In the genomic region with DNA sequence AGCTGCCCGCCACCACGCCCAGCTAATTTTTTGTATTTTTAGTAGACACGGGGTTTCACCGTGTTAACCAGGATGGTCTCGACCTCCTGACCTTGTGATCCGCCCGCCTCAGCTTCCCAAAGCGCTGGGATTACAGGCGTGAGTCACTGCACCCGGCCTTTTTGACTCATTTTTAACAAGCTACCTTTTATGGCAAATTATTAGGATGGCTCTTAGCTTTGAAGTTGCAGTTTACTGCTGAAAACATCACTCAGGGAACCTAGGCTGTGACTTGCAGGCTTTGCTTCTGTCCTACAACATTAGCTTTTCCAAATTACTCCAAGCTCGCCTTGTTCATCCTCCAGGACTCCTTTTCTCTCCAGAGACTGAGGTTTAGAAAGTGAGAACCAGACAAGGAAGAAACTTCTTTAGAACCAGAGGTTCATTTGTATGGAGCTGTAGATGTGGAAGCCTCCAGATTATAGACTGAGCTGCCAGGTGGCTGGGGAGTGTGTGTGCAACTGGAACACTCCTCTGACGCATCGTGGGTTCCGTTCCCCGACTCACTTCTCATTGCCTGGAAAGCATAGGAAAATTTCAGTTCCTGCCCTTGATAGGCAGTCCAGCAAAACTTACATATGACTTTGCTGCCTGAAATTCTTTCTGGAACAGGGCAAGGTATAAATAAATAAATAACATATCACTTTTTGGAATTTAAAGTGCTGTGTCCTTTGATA, we compare ENCODE assay signal across 26 cellular contexts. TPM values are rescaled to one million over a fixed set of nuclear protein-coding genes. Genes with fewer than 3 reads are reported as not detected.
DNase-seq lines count a peak whose midpoint lies in the region; FAIRE-seq and TF ChIP-seq lines count a peak whose summit lies in the region.
"Had no signal": no experiment of that assay in that cellular context is flagged by ENCODE, and none has a peak within 500 bp of the region (broad histone marks: within the 10 kb centered on the region; RNA-seq: fewer than 3 reads in every experiment).

No MANE protein-coding gene starts in this region.

- H3K4me2 ChIP-seq in GM23248 (ENCODE audit: unreplicated experiment) = no peak overlapping the region
- no peak overlapping the region for H3K4me2 ChIP-seq in fibroblast of lung (ENCODE audit: extremely low read depth, insufficient read depth, low read length)

- H3F3A ChIP-seq in GM23248 (ENCODE audit: insufficient read depth) = 0 out of 2 replicates have a peak, but pooled peaks cover 3% of the 10 kb centered on the region

- TF ChIP-seq POLR2A in prostate gland (IDR thresholded peaks at IDR 0.05) = no peak

- H3K4me1 ChIP-seq in ACC112 (ENCODE audit: control insufficient read depth, insufficient read depth, low read length, unreplicated experiment) (peaks cover 5% of the 10 kb centered on the region), GM23248 (ENCODE audit: insufficient read depth) (peaks cover 1% of the 10 kb centered on the region), fibroblast of lung (ENCODE audit: control insufficient read depth, extremely low read depth, insufficient read depth, low read length) (no peaks in the 10 kb centered on the region), prostate gland (replicated peaks) (no peaks in the 10 kb centered on the region), small intestine (ENCODE audit: control insufficient read depth in 2 of 2, insufficient read depth in 1 of 2, low read depth in 1 of 2, low read length in 1 of 2) (no peaks in the 10 kb centered on the region)
- H3K4me1 ChIP-seq: ascending aorta, right atrium auricular region had no signal

- H3K36me3 ChIP-seq in ACC112 (ENCODE audit: insufficient read depth, low read length) (peaks cover 12% of the 10 kb centered on the region), GM23248 (ENCODE audit: low read depth) (peaks cover 32% of the 10 kb centered on the region; the same call in 1 of the 2 replicates), fibroblast of lung (ENCODE audit: control insufficient read depth, insufficient read depth, low read length) (peaks cover 2% of the 10 kb centered on the region), prostate gland (peaks cover 2 to 5% of the 10 kb centered on the region in 2 donors), small intestine (ENCODE audit: control insufficient read depth in 2 of 2, insufficient read depth in 2 of 2, low read length in 2 of 2) (peaks cover 15 to 26% of the 10 kb centered on the region in 2 donors)
- H3K36me3 ChIP-seq: ovary had no signal

- DNase-seq in GM23248 (peak; percentile 20), RPMI7951 (ENCODE audit: low read depth) (peak; percentile 44), fibroblast of lung (ENCODE audit: low read depth in 2 of 2) (peak; percentile 9 to 64), NCI-H2171 (lab: John Stamatoyannopoulos, UW) (no peak), prostate gland (ENCODE audit: low spot score) (no peak), substantia nigra (lab: John Stamatoyannopoulos, UW) (no peak), small intestine (no peak)
- DNase-seq: activated CD4-positive, alpha-beta T cell treated with anti-CD3 and anti-CD28 coated beads for 36 hours; activated naive CD4-positive, alpha-beta T cell treated with anti-CD3 and anti-CD28 coated beads for 36 hours; activated T-cell treated with anti-CD3 and anti-CD28 coated beads, Interleukin-2, amount 50 U/mL, for 48 hours; endodermal cell; left cardiac atrium; natural killer cell; NCI-H1694; NCI-H69; ovary; SHP77; SW 1271 had no signal

- H2AFZ ChIP-seq in ACC112 (ENCODE audit: low read length, unreplicated experiment) (no peak overlapping the region), GM23248 (no peak overlapping the region), fibroblast of lung (ENCODE audit: low read length) (no peak overlapping the region)

- in situ Hi-C loops in GM23248 (cut with MboI) = no loop called here

- FAIRE-seq in small intestine (lab: Jason Lieb, UNC) = no peak
- FAIRE-seq: D721Med, G401.6, GM18507, H54 had no signal

- H3K4me3 ChIP-seq in ACC112 (ENCODE audit: low read depth, low read length) (no peak overlapping the region), GM23248 (no peak overlapping the region), fibroblast of lung (replicated peaks in 1 of 4; ENCODE audit: control extremely low read depth in 1 of 4, insufficient read depth in 1 of 4, low read depth in 3 of 4, low read length in 4 of 4) (no peak overlapping the region), prostate gland (no peak overlapping the region), small intestine (ENCODE audit: low read depth in 1 of 2, low read length in 2 of 2) (no peak overlapping the region)
- H3K4me3 ChIP-seq: ascending aorta, ovary, right atrium auricular region had no signal

- H3K9ac ChIP-seq in GM23248 (no peak overlapping the region), fibroblast of lung (ENCODE audit: insufficient read depth, low read length) (no peak overlapping the region)

- no peaks in the 10 kb centered on the region for H3K79me2 ChIP-seq in ACC112 (ENCODE audit: control insufficient read depth, insufficient read depth, low read length, unreplicated experiment)
- no peaks in the 10 kb centered on the region for H3K79me2 ChIP-seq in GM23248 (ENCODE audit: insufficient read depth)
- H3K79me2 ChIP-seq in fibroblast of lung (ENCODE audit: control insufficient read depth, insufficient read depth, low read length) = no peaks in the 10 kb centered on the region

- no peak for TF ChIP-seq CTCF in fibroblast of lung (conservative IDR thresholded peaks at IDR 0.05 in 1 of 2, IDR thresholded peaks at IDR 0.05 in 1 of 2; ENCODE audit: low read depth in 1 of 2, low read length in 2 of 2)
- TF ChIP-seq CTCF in prostate gland (IDR thresholded peaks at IDR 0.05) = no peak

- WGBS in GM23248 (ENCODE audit: low coverage in 1 of 2, low lambda C conversion rate in 2 of 2, missing lambda C conversion rate in 2 of 2), 2 experiments = 84 to 85% methylated on average over 15 of the region's 15 CpGs
- 75% methylated on average over 15 of the region's 15 CpGs for WGBS in prostate gland
- 91 to 93% (median 92%) methylated on average over 15 of the region's 15 CpGs for WGBS in small intestine, 3 donors

- H3K9me2 ChIP-seq in GM23248 (ENCODE audit: insufficient read depth) = no peaks in the 10 kb centered on the region

- H3K9me3 ChIP-seq in GM23248 (ENCODE audit: low read depth) (no peaks in the 10 kb centered on the region), fibroblast of lung (ENCODE audit: control insufficient read depth, insufficient read depth, low read depth, low read length) (no peaks in the 10 kb centered on the region), prostate gland (no peaks in the 10 kb centered on the region), small intestine (ENCODE audit: control insufficient read depth, low read depth) (no peaks in the 10 kb centered on the region)
- H3K9me3 ChIP-seq: ascending aorta, ovary, right atrium auricular region had no signal

- intact Hi-C loops in prostate gland (cut with DNase I) = no loop called here

- H3K27me3 ChIP-seq in ACC112 (ENCODE audit: insufficient read depth, low read length) (no peaks in the 10 kb centered on the region), GM23248 (replicated peaks; ENCODE audit: insufficient read depth) (no peaks in the 10 kb centered on the region), fibroblast of lung (ENCODE audit: control insufficient read depth, insufficient read depth, low read length) (no peaks in the 10 kb centered on the region), prostate gland (replicated peaks; ENCODE audit: insufficient read depth) (no peaks in the 10 kb centered on the region), small intestine (ENCODE audit: control insufficient read depth in 2 of 2, insufficient read depth in 2 of 2, low read length in 2 of 2) (no peaks in the 10 kb centered on the region)
- H3K27me3 ChIP-seq: ascending aorta, ovary, right atrium auricular region had no signal

- H4K20me1 ChIP-seq in GM23248 (ENCODE audit: insufficient read depth) = no peaks in the 10 kb centered on the region
- H4K20me1 ChIP-seq in fibroblast of lung (ENCODE audit: control insufficient read depth, extremely low read depth, insufficient read depth, low read length) = no peaks in the 10 kb centered on the region

- H3K27ac ChIP-seq in ACC112 (ENCODE audit: low read depth, low read length) = peak overlapping the region; percentile 28; the same call in 1 of the 2 replicates
- H3K27ac ChIP-seq in GM23248 = no peak overlapping the region
- no peak overlapping the region for H3K27ac ChIP-seq in fibroblast of lung (ENCODE audit: insufficient read depth, low read length)
- H3K27ac ChIP-seq in prostate gland = no peak overlapping the region
- no peak overlapping the region for H3K27ac ChIP-seq in substantia nigra (ENCODE audit: low read depth, low read length, poor library complexity, severe bottlenecking)
- H3K27ac ChIP-seq in small intestine (ENCODE audit: low read depth in 1 of 2, low read length in 1 of 2) = no peak overlapping the region
- H3K27ac ChIP-seq: ascending aorta, C4-2B, ovary, right atrium auricular region had no signal

RNA-seq across cellular contexts. Expression of a gene that starts 23.8 kb away (rescaled TPM):
- total RNA-seq in GM23248 (2014; rRNA removed; shearing (Covaris generic)) = 275 and 287 TPM in 2 replicates
- polyA plus RNA-seq in GM23248 (2016; fragmentation: Nextera tagmentation; extraction: Ambion mirVana) (139 and 144 TPM in 2 replicates), fibroblast of lung (189 and 207 TPM in 2 replicates), small intestine (100 to 1,000 TPM in 2 of 3 donors, 10 to 100 TPM in 1; 98.1 to 154 (median 150) TPM)
- 102 and 116 TPM in 2 replicates for total RNA-seq in RPMI7951 (2014; rRNA removed; shearing (Covaris generic))
- total RNA-seq in fibroblast of lung (229 and 518 TPM in 2 replicates), prostate gland (100 to 1,000 TPM; 130 to 472 TPM)
- 290 and 299 TPM in 2 replicates for polyA plus RNA-seq in fibroblast of lung (2012)
- polyA minus RNA-seq in fibroblast of lung (ENCODE audit: low replicate concordance) = 1,388 and 1,572 TPM in 2 replicates

RNA-seq across cellular contexts. Expression of a gene that starts 24.1 kb away (rescaled TPM):
- 27.1 and 31.5 TPM in 2 replicates for total RNA-seq in GM23248 (2014; rRNA removed; shearing (Covaris generic))
- polyA plus RNA-seq in GM23248 (2016; fragmentation: Nextera tagmentation; extraction: Ambion mirVana) (18.1 and 18.5 TPM in 2 replicates), fibroblast of lung (14.7 and 26.7 TPM in 2 replicates), small intestine (10 to 100 TPM; 17.8 to 21.2 (median 21.0) TPM)
- total RNA-seq in RPMI7951 (2014; rRNA removed; shearing (Covaris generic)) = 29.3 and 30.6 TPM in 2 replicates
- total RNA-seq in fibroblast of lung (22.1 and 23.6 TPM in 2 replicates), prostate gland (10 to 100 TPM; 31.5 to 34.2 TPM)
- polyA plus RNA-seq in fibroblast of lung (2012) = 11.6 and 21.1 TPM in 2 replicates
- polyA minus RNA-seq in fibroblast of lung (ENCODE audit: low replicate concordance) = 13.9 and 14.0 TPM in 2 replicates

Comparison
In these comparisons a context has a peak if more than half of its experiments do, and no peak if none do; other contexts are left out.
1. DNase-seq: peak in GM23248 (single experiment), RPMI7951 (single experiment) and fibroblast of lung (2 of 2); none in NCI-H2171 (single experiment), prostate gland (single experiment), substantia nigra (0 of 49) and small intestine (single experiment).